ENCODE assay signal across 22 cellular contexts in genomic region chr2:147013696-147014392, GRCh38.
"Had no signal": no experiment of that assay in that cellular context is flagged by ENCODE, and none has a peak within 500 bp of the region (broad histone marks: within the 10 kb centered on the region; RNA-seq: fewer than 3 reads in every experiment).

No MANE protein-coding gene starts in this region.

- H3K4me2 ChIP-seq: smooth muscle cell had no signal

- H3K27me3 ChIP-seq: left lung, right atrium auricular region, right lobe of liver, stomach, testis, thyroid gland, transverse colon, upper lobe of left lung, vagina had no signal

- H3K4me3 ChIP-seq: left lung, lower lobe of right lung, right atrium auricular region, right lobe of liver, smooth muscle cell, stomach, testis, thyroid gland, transverse colon, upper lobe of left lung, vagina had no signal

- H3K36me3 ChIP-seq: left lung, lower lobe of right lung, right atrium auricular region, right lobe of liver, stomach, thyroid gland, transverse colon, upper lobe of left lung, vagina had no signal

- H3K4me1 ChIP-seq: left lung, lower lobe of right lung, right atrium auricular region, right lobe of liver, stomach, testis, transverse colon, upper lobe of left lung, vagina had no signal

- DNase-seq: kidney glomerular epithelial cell; left cardiac atrium; left lung; lower lobe of right lung; mammary epithelial cell; mesenchymal stem cell; naive thymus-derived CD8-positive, alpha-beta T cell; nucleus accumbens; right lobe of liver; stimulated activated CD4-positive, alpha-beta T cell treated with anti-CD3 and anti-CD28 coated beads, Interleukin-1b, Interleukin-23, amount 100 ng/mL, for 48 hours; stimulated activated CD4-positive, alpha-beta T cell treated with anti-CD3 and anti-CD28 coated beads, Interleukin-2, amount 100 ng/mL, for 48 hours; stimulated activated naive B cell treated with anti-CD40 and anti-IgM and Interleukin-4, amounts not matched to agents 10 μg/mL and 1 μg/mL and 100 μg/mL, for 72 hours; stimulated activated naive CD8-positive, alpha-beta T cell treated with anti-CD3 and anti-CD28 coated beads, Interleukin-15, Interleukin-2, amounts not matched to agents 100 U/mL and 50 U/mL, for 24 hours; stomach; testis; thyroid gland; transverse colon; upper lobe of left lung had no signal

- H3K27ac ChIP-seq: left lung, lower lobe of right lung, right atrium auricular region, right lobe of liver, stomach, testis, thyroid gland, transverse colon, upper lobe of left lung, vagina had no signal

- H3K9me3 ChIP-seq: left lung, lower lobe of right lung, right atrium auricular region, right lobe of liver, stomach, testis, thyroid gland, transverse colon, upper lobe of left lung, vagina had no signal

- FAIRE-seq: keratinocyte had no signal

- ATAC-seq: left lung; lower lobe of right lung; naive thymus-derived CD8-positive, alpha-beta T cell; right lobe of liver; stimulated activated naive B cell treated with anti-CD40 and anti-IgM and Interleukin-4, amounts not matched to agents 10 μg/mL and 1 μg/mL and 100 μg/mL, for 72 hours; stimulated activated naive CD8-positive, alpha-beta T cell treated with anti-CD3 and anti-CD28 coated beads, Interleukin-15, Interleukin-2, amounts not matched to agents 100 U/mL and 50 U/mL, for 24 hours had no signal
